In genomic region chr9:297795-298119, GRCh38 we compare ENCODE assay signal across 11 cellular contexts.
DNase-seq lines count a peak whose midpoint lies in the region; ATAC-seq, FAIRE-seq and TF ChIP-seq lines count a peak whose summit lies in the region.
"Had no signal": no experiment of that assay in that cellular context is flagged by ENCODE, and none has a peak within 500 bp of the region (broad histone marks: within the 10 kb centered on the region; RNA-seq: fewer than 3 reads in every experiment).

No MANE protein-coding gene starts in this region.

- H3K9me1 ChIP-seq in K562 (ENCODE audit: control insufficient read depth, insufficient read depth, low read length) = no peaks in the 10 kb centered on the region

- H3K4me2 ChIP-seq in OCI-LY3 (ENCODE audit: low read length) = peak overlapping the region; percentile 53
- H3K4me2 ChIP-seq in K562 (ENCODE audit: insufficient read depth, low read length) = no peak overlapping the region

- ATAC-seq in K562 = no peak
- ATAC-seq in natural killer cell treated with Interleukin-12 subunit alpha and Interleukin-12 subunit beta and Interleukin-15 and Interleukin-18, amount 100 ng/mL, for 72 hours = peak; percentile 66 to 82

- H3K4me1 Mint-ChIP-seq in CD4-positive, alpha-beta memory T cell = peaks cover 43 to 58% (median 52%) of the 10 kb centered on the region in 4 donors
- H3K4me1 Mint-ChIP-seq in natural killer cell treated with Interleukin-12 subunit alpha and Interleukin-12 subunit beta and Interleukin-15 and Interleukin-18, amount 100 ng/mL, for 72 hours (ENCODE audit: low read depth in 2 of 2) = peaks cover 40 to 41% of the 10 kb centered on the region in 2 donors
- peaks cover 8% of the 10 kb centered on the region for H3K4me1 Mint-ChIP-seq in endodermal cell

- H3K9ac ChIP-seq in OCI-LY3 (ENCODE audit: low read length) = no peak overlapping the region
- no peak overlapping the region; a peak in 1 of 4 replicates for H3K9ac ChIP-seq in K562 (ENCODE audit: insufficient read depth in 1 of 2, low read depth in 2 of 2, low read length in 2 of 2)
- no peak overlapping the region for H3K9ac ChIP-seq in endodermal cell (ENCODE audit: extremely low read depth, low read length, poor library complexity, severe bottlenecking)

- intact Hi-C loops in CD4-positive, alpha-beta memory T cell (cut with micrococcal nuclease) = no loop called here
- intact Hi-C loops in K562 (cut with micrococcal nuclease) = no loop called here

- peaks cover 29% of the 10 kb centered on the region for H3K36me3 ChIP-seq in CD4-positive, alpha-beta memory T cell (ENCODE audit: insufficient read depth, low read length)
- H3K36me3 ChIP-seq in OCI-LY3 (replicated peaks; ENCODE audit: low read depth, low read length) (peaks cover 16% of the 10 kb centered on the region), K562 (ENCODE audit: control insufficient read depth, insufficient read depth, low read length) (peaks cover 46% of the 10 kb centered on the region; the same call in 2 of the 3 replicates), endodermal cell (ENCODE audit: control insufficient read depth, insufficient read depth, low read length) (peaks cover 8% of the 10 kb centered on the region)
- H3K36me3 ChIP-seq: SJSA1 had no signal

- no peak for TF ChIP-seq CTCF in OCI-LY3 (IDR thresholded peaks at IDR 0.05; ENCODE audit: low read depth, low read length)
- TF ChIP-seq CTCF in K562 (IDR thresholded peaks at IDR 0.05 in 2 of 3, conservative IDR thresholded peaks at IDR 0.05 in 1 of 3; ENCODE audit: insufficient read depth in 2 of 3, low read depth in 1 of 3, low read length in 3 of 3) = no peak
- TF ChIP-seq CTCF in endodermal cell (conservative IDR thresholded peaks at IDR 0.05) = no peak

- in situ Hi-C loops in K562 (cut with MboI) = no loop called here

- no peak for DNase-seq in CD4-positive, alpha-beta memory T cell
- no peak for DNase-seq in K562 (ENCODE audit: extremely low read depth in 1 of 4, low spot score in 3 of 4)
- DNase-seq in natural killer cell treated with Interleukin-12 subunit alpha and Interleukin-12 subunit beta and Interleukin-15 and Interleukin-18, amount 100 ng/mL, for 72 hours (ENCODE audit: low spot score) = no peak
- DNase-seq in endodermal cell = no peak
- no peak for DNase-seq in NCI-H2227 treated with DMSO at 0.1 percent for 48 hours (lab: John Stamatoyannopoulos, UW)
- DNase-seq in NCI-H524 (lab: John Stamatoyannopoulos, UW) = no peak
- DNase-seq: DND-41, NCI-H1436 had no signal

- no peak overlapping the region for H3K4me3 ChIP-seq in CD4-positive, alpha-beta memory T cell (ENCODE audit: low read length in 2 of 2)
- H3K4me3 ChIP-seq in OCI-LY3 (ENCODE audit: low read length) = no peak overlapping the region
- H3K4me3 ChIP-seq in K562 = no peak overlapping the region
- no peak overlapping the region for H3K4me3 ChIP-seq in endodermal cell (ENCODE audit: low read length)
- H3K4me3 ChIP-seq: SJSA1 had no signal

- CTCF ChIA-PET in CD4-positive, alpha-beta memory T cell (lab: Charles Lee; ENCODE audit: partially characterized antibody) = interaction anchor here (1.5 kb wide), 2 partner anchors 9 to 17 kb away, joined by 3 read pairs; no protein-coding TSS in a partner anchor
- CTCF ChIA-PET in K562 (lab: Yijun Ruan, JAX; ENCODE audit: low intra/inter-chr PET ratio) = no interaction called here

- H3K9me3 ChIP-seq in CD4-positive, alpha-beta memory T cell (ENCODE audit: control insufficient read depth in 1 of 2, low read length in 2 of 2) = no peaks in the 10 kb centered on the region
- H3K9me3 ChIP-seq in OCI-LY3 (ENCODE audit: insufficient read depth, low read length) = no peaks in the 10 kb centered on the region
- H3K9me3 ChIP-seq in K562 (replicated peaks; ENCODE audit: control insufficient read depth, insufficient read depth, low read depth, low read length) = no peaks in the 10 kb centered on the region
- peaks cover 18% of the 10 kb centered on the region for H3K9me3 ChIP-seq in endodermal cell (ENCODE audit: control insufficient read depth, low read length)
- H3K9me3 ChIP-seq: SJSA1 had no signal

- no peaks in the 10 kb centered on the region for H3K27me3 Mint-ChIP-seq in CD4-positive, alpha-beta memory T cell
- no peaks in the 10 kb centered on the region for H3K27me3 Mint-ChIP-seq in natural killer cell treated with Interleukin-12 subunit alpha and Interleukin-12 subunit beta and Interleukin-15 and Interleukin-18, amount 100 ng/mL, for 72 hours
- H3K27me3 Mint-ChIP-seq in endodermal cell (ENCODE audit: insufficient read depth) = peaks cover 3% of the 10 kb centered on the region
- H3K27me3 Mint-ChIP-seq: progenitor cell of endocrine pancreas had no signal

- H3K27me3 ChIP-seq in CD4-positive, alpha-beta memory T cell (ENCODE audit: insufficient read depth, low read length) = no peaks in the 10 kb centered on the region
- no peaks in the 10 kb centered on the region for H3K27me3 ChIP-seq in OCI-LY3 (ENCODE audit: low read depth, low read length)
- no peaks in the 10 kb centered on the region for H3K27me3 ChIP-seq in K562 (ENCODE audit: control insufficient read depth in 2 of 2, insufficient read depth in 2 of 2, low read length in 2 of 2)
- H3K27me3 ChIP-seq in endodermal cell (ENCODE audit: control insufficient read depth, insufficient read depth, low read length, poor library complexity, severe bottlenecking) = no peaks in the 10 kb centered on the region
- H3K27me3 ChIP-seq: SJSA1 had no signal

- TF ChIP-seq RAD21 in K562 (CRISPR knock-in tag; conservative IDR thresholded peaks at IDR 0.05 in 1 of 2, IDR thresholded peaks at IDR 0.05 in 1 of 2) = no peak

- TF ChIP-seq EP300 in K562 (IDR thresholded peaks at IDR 0.05; ENCODE audit: low read length) = no peak

- H3K36me3 Mint-ChIP-seq in CD4-positive, alpha-beta memory T cell = peaks cover 50 to 81% of the 10 kb centered on the region in 2 donors
- peaks cover 33% of the 10 kb centered on the region for H3K36me3 Mint-ChIP-seq in natural killer cell treated with Interleukin-12 subunit alpha and Interleukin-12 subunit beta and Interleukin-15 and Interleukin-18, amount 100 ng/mL, for 72 hours
- peaks cover 16% of the 10 kb centered on the region for H3K36me3 Mint-ChIP-seq in endodermal cell (ENCODE audit: low read depth)

- TF ChIP-seq POLR2A in K562 (conservative IDR thresholded peaks at IDR 0.05) = no peak

- peak overlapping the region; percentile 18 to 86 (median 58) for H3K27ac Mint-ChIP-seq in CD4-positive, alpha-beta memory T cell
- H3K27ac Mint-ChIP-seq in natural killer cell treated with Interleukin-12 subunit alpha and Interleukin-12 subunit beta and Interleukin-15 and Interleukin-18, amount 100 ng/mL, for 72 hours = peak overlapping the region; percentile 71 to 89
- H3K27ac Mint-ChIP-seq in endodermal cell = no peak overlapping the region
- H3K27ac Mint-ChIP-seq: progenitor cell of endocrine pancreas had no signal

- 0 out of 2 replicates have a peak, but pooled peaks cover 7% of the 10 kb centered on the region for H4K20me1 ChIP-seq in OCI-LY3 (ENCODE audit: insufficient read depth, low read length)
- H4K20me1 ChIP-seq in K562 (replicated peaks; ENCODE audit: control insufficient read depth, insufficient read depth, low read length) = no peaks in the 10 kb centered on the region

- peaks cover 31% of the 10 kb centered on the region for H3K4me1 ChIP-seq in CD4-positive, alpha-beta memory T cell (ENCODE audit: insufficient read depth, low read length)
- H3K4me1 ChIP-seq in OCI-LY3 (ENCODE audit: low read length) (peaks cover 19% of the 10 kb centered on the region), K562 (replicated peaks in 1 of 2; ENCODE audit: control insufficient read depth in 2 of 2, insufficient read depth in 2 of 2, low read length in 2 of 2) (0 out of 5 replicates have a peak, but pooled peaks cover 0 to 5% of the 10 kb centered on the region in 2 experiments), endodermal cell (ENCODE audit: control insufficient read depth, insufficient read depth, low read length) (no peaks in the 10 kb centered on the region)
- H3K4me1 ChIP-seq: SJSA1 had no signal

- H3K4me3 Mint-ChIP-seq in CD4-positive, alpha-beta memory T cell = peak overlapping the region in 2 of 8 donors; percentile 29 to 68
- H3K4me3 Mint-ChIP-seq in natural killer cell treated with Interleukin-12 subunit alpha and Interleukin-12 subunit beta and Interleukin-15 and Interleukin-18, amount 100 ng/mL, for 72 hours = peak overlapping the region; percentile 41
- H3K4me3 Mint-ChIP-seq in endodermal cell = no peak overlapping the region

- BruUV-seq in K562 (replicated peaks; lab: Mats Ljungman, UMichigan) = no TSS peak

- no peak overlapping the region for H3K27ac ChIP-seq in CD4-positive, alpha-beta memory T cell (ENCODE audit: low read depth, low read length)
- H3K27ac ChIP-seq in OCI-LY3 (ENCODE audit: low read length) (peak overlapping the region; percentile 52), K562 (ENCODE audit: extremely low read depth, low read depth, low read length) (no peak overlapping the region), endodermal cell (ENCODE audit: low read depth, low read length) (no peak overlapping the region)
- H3K27ac ChIP-seq: SJSA1 had no signal

- POLR2A ChIA-PET in CD4-positive, alpha-beta memory T cell (lab: Charles Lee; ENCODE audit: partially characterized antibody) = interaction anchor here (0.7 to 1.4 kb wide), 3 partner anchors 20 to 82 kb away, joined by 3 to 4 read pairs (median 3); no protein-coding TSS in a partner anchor
- POLR2A ChIA-PET in K562 (lab: Yijun Ruan, JAX) = interaction anchor here (1.2 kb wide), 1 partner anchor 10 kb away, joined by 3 read pairs; no protein-coding TSS in a partner anchor

- H2AFZ ChIP-seq in OCI-LY3 (ENCODE audit: low read depth, low read length) (no peak overlapping the region), K562 (ENCODE audit: low read depth, low read length) (no peak overlapping the region)

- H3K79me2 ChIP-seq in OCI-LY3 (ENCODE audit: low read length) (no peaks in the 10 kb centered on the region), K562 (ENCODE audit: control insufficient read depth, insufficient read depth, low read length) (no peaks in the 10 kb centered on the region; the same call in 2 of the 3 replicates)

- FAIRE-seq in K562 (lab: Jason Lieb, UNC) = no peak

- H3K9me3 Mint-ChIP-seq in CD4-positive, alpha-beta memory T cell = no peaks in the 10 kb centered on the region
- H3K9me3 Mint-ChIP-seq in natural killer cell treated with Interleukin-12 subunit alpha and Interleukin-12 subunit beta and Interleukin-15 and Interleukin-18, amount 100 ng/mL, for 72 hours = no peaks in the 10 kb centered on the region
- H3K9me3 Mint-ChIP-seq in endodermal cell = peaks cover 16% of the 10 kb centered on the region

TF ChIP-seq in K562, 482 proteins besides CTCF, POLR2A, EP300 and RAD21 (continues in another document):
- TF ChIP-seq HEY1 (CRISPR knock-in tag; IDR thresholded peaks at IDR 0.05; ENCODE audit: borderline replicate concordance) = no peak
- TF ChIP-seq PTBP1 (IDR thresholded peaks at IDR 0.05; ENCODE audit: low read depth, low read length) = no peak
- no peak for TF ChIP-seq IFI16 (CRISPR knock-in tag; IDR thresholded peaks at IDR 0.05)
- no peak for TF ChIP-seq MTA1 (IDR thresholded peaks at IDR 0.05; ENCODE audit: borderline replicate concordance)
- no peak for TF ChIP-seq ZNF77 (CRISPR knock-in tag; IDR thresholded peaks at IDR 0.05)
